In the genomic region with DNA sequence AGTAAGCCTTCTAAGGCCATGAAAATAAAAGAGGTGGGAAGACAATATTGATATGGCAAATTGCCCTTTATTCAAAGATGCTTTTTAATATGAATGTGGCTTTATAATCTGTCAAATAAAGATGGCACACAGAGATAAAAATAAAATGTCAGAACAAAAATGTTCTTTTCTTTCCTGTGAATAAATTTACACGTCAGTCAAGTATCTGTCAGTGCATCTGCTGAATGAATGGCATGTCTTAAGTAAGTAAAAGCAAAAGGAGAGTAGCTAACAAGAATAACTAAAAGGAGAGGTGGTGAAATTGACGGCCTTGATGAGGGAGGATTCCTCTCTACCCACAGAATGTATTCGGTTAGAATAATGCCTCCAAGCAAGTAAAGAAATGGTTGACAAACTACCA, we compare ENCODE assay signal across 1 cellular context.
TF ChIP-seq lines count a peak whose summit lies in the region.

No MANE protein-coding gene starts in this region.

TF ChIP-seq in GM23338, 12 proteins besides CTCF, POLR2A, EP300 and RAD21:
- TF ChIP-seq, protein P1, sequence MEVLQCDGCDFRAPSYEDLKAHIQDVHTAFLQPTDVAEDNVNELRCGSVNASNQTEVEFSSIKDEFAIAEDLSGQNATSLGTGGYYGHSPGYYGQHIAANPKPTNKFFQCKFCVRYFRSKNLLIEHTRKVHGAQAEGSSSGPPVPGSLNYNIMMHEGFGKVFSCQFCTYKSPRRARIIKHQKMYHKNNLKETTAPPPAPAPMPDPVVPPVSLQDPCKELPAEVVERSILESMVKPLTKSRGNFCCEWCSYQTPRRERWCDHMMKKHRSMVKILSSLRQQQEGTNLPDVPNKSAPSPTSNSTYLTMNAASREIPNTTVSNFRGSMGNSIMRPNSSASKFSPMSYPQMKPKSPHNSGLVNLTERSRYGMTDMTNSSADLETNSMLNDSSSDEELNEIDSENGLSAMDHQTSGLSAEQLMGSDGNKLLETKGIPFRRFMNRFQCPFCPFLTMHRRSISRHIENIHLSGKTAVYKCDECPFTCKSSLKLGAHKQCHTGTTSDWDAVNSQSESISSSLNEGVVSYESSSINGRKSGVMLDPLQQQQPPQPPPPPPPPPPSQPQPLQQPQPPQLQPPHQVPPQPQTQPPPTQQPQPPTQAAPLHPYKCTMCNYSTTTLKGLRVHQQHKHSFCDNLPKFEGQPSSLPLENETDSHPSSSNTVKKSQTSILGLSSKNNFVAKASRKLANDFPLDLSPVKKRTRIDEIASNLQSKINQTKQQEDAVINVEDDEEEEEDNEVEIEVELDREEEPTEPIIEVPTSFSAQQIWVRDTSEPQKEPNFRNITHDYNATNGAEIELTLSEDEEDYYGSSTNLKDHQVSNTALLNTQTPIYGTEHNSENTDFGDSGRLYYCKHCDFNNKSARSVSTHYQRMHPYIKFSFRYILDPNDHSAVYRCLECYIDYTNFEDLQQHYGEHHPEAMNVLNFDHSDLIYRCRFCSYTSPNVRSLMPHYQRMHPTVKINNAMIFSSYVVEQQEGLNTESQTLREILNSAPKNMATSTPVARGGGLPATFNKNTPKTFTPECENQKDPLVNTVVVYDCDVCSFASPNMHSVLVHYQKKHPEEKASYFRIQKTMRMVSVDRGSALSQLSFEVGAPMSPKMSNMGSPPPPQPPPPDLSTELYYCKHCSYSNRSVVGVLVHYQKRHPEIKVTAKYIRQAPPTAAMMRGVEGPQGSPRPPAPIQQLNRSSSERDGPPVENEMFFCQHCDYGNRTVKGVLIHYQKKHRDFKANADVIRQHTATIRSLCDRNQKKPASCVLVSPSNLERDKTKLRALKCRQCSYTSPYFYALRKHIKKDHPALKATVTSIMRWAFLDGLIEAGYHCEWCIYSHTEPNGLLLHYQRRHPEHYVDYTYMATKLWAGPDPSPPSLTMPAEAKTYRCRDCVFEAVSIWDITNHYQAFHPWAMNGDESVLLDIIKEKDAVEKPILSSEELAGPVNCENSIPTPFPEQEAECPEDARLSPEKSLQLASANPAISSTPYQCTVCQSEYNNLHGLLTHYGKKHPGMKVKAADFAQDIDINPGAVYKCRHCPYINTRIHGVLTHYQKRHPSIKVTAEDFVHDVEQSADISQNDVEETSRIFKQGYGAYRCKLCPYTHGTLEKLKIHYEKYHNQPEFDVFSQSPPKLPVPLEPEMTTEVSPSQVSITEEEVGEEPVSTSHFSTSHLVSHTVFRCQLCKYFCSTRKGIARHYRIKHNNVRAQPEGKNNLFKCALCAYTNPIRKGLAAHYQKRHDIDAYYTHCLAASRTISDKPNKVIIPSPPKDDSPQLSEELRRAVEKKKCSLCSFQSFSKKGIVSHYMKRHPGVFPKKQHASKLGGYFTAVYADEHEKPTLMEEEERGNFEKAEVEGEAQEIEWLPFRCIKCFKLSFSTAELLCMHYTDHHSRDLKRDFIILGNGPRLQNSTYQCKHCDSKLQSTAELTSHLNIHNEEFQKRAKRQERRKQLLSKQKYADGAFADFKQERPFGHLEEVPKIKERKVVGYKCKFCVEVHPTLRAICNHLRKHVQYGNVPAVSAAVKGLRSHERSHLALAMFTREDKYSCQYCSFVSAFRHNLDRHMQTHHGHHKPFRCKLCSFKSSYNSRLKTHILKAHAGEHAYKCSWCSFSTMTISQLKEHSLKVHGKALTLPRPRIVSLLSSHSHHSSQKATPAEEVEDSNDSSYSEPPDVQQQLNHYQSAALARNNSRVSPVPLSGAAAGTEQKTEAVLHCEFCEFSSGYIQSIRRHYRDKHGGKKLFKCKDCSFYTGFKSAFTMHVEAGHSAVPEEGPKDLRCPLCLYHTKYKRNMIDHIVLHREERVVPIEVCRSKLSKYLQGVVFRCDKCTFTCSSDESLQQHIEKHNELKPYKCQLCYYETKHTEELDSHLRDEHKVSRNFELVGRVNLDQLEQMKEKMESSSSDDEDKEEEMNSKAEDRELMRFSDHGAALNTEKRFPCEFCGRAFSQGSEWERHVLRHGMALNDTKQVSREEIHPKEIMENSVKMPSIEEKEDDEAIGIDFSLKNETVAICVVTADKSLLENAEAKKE (CRISPR knock-in tag; IDR thresholded peaks at IDR 0.05): no peak
- TF ChIP-seq, protein P2, sequence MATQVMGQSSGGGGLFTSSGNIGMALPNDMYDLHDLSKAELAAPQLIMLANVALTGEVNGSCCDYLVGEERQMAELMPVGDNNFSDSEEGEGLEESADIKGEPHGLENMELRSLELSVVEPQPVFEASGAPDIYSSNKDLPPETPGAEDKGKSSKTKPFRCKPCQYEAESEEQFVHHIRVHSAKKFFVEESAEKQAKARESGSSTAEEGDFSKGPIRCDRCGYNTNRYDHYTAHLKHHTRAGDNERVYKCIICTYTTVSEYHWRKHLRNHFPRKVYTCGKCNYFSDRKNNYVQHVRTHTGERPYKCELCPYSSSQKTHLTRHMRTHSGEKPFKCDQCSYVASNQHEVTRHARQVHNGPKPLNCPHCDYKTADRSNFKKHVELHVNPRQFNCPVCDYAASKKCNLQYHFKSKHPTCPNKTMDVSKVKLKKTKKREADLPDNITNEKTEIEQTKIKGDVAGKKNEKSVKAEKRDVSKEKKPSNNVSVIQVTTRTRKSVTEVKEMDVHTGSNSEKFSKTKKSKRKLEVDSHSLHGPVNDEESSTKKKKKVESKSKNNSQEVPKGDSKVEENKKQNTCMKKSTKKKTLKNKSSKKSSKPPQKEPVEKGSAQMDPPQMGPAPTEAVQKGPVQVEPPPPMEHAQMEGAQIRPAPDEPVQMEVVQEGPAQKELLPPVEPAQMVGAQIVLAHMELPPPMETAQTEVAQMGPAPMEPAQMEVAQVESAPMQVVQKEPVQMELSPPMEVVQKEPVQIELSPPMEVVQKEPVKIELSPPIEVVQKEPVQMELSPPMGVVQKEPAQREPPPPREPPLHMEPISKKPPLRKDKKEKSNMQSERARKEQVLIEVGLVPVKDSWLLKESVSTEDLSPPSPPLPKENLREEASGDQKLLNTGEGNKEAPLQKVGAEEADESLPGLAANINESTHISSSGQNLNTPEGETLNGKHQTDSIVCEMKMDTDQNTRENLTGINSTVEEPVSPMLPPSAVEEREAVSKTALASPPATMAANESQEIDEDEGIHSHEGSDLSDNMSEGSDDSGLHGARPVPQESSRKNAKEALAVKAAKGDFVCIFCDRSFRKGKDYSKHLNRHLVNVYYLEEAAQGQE (IDR thresholded peaks at IDR 0.05; ENCODE audit: unreplicated experiment): no peak
